14 cellular contexts compared by ENCODE assay signal in genomic region chrX:46463682-46464081, GRCh38.
"Had no signal": no experiment of that assay in that cellular context is flagged by ENCODE, and none has a peak within 500 bp of the region (broad histone marks: within the 10 kb centered on the region; RNA-seq: fewer than 3 reads in every experiment).

No MANE protein-coding gene starts in this region.

- H3K9me3 ChIP-seq: colonic mucosa, heart left ventricle, upper lobe of left lung had no signal

- FAIRE-seq: frontal cortex had no signal

- H3K27me3 Mint-ChIP-seq: activated naive CD8-positive, alpha-beta T cell treated with anti-CD3 and anti-CD28 coated beads, Interleukin-2, amount 50 U/mL, for 24 hours had no signal

- ATAC-seq: activated naive CD8-positive, alpha-beta T cell treated with anti-CD3 and anti-CD28 coated beads, Interleukin-2, amount 50 U/mL, for 24 hours; left lobe of liver; sciatic nerve had no signal

- H3K4me3 ChIP-seq: ascending aorta, colonic mucosa, heart left ventricle, upper lobe of left lung had no signal

- H3K4me1 ChIP-seq: ascending aorta, colonic mucosa, heart left ventricle had no signal

- H3K27ac ChIP-seq: ascending aorta, colonic mucosa, heart left ventricle, upper lobe of left lung had no signal

- H3K4me3 Mint-ChIP-seq: activated naive CD8-positive, alpha-beta T cell treated with anti-CD3 and anti-CD28 coated beads, Interleukin-2, amount 50 U/mL, for 24 hours; nephron progenitor cell had no signal

- H3K9me3 Mint-ChIP-seq: activated naive CD8-positive, alpha-beta T cell treated with anti-CD3 and anti-CD28 coated beads, Interleukin-2, amount 50 U/mL, for 24 hours had no signal

- H3K36me3 ChIP-seq: colonic mucosa had no signal

- H3K27ac Mint-ChIP-seq: activated naive CD8-positive, alpha-beta T cell treated with anti-CD3 and anti-CD28 coated beads, Interleukin-2, amount 50 U/mL, for 24 hours; nephron progenitor cell had no signal

- H3K27me3 ChIP-seq: ascending aorta, colonic mucosa, heart left ventricle, upper lobe of left lung had no signal

- DNase-seq: activated CD4-positive, alpha-beta T cell treated with anti-CD3 and anti-CD28 coated beads for 48 hours; activated gamma-delta T cell; activated naive CD8-positive, alpha-beta T cell treated with anti-CD3 and anti-CD28 coated beads, Interleukin-2, amount 50 U/mL, for 24 hours; colonic mucosa; heart left ventricle; islet precursor cell; nephron progenitor cell; stimulated activated CD4-positive, alpha-beta T cell treated with anti-CD3 and anti-CD28 coated beads, Interleukin-2, amount 100 ng/mL, for 24 hours; stimulated activated naive CD4-positive, alpha-beta T cell; upper lobe of left lung had no signal
